In genomic region chr4:128516568-128516967, GRCh38 we compare ENCODE assay signal across 10 cellular contexts.
DNase-seq lines count a peak whose midpoint lies in the region; ATAC-seq and TF ChIP-seq lines count a peak whose summit lies in the region.
"Had no signal": no experiment of that assay in that cellular context is flagged by ENCODE, and none has a peak within 500 bp of the region (broad histone marks: within the 10 kb centered on the region; RNA-seq: fewer than 3 reads in every experiment).

No MANE protein-coding gene starts in this region.

- H3K9me3 ChIP-seq in AG04450 (ENCODE audit: control insufficient read depth, insufficient read depth, low read length): no peaks in the 10 kb centered on the region
- no peaks in the 10 kb centered on the region for H3K9me3 ChIP-seq in upper lobe of right lung
- H3K9me3 ChIP-seq in CD4-positive, alpha-beta memory T cell (ENCODE audit: control insufficient read depth in 1 of 2, low read length in 2 of 2): no peaks in the 10 kb centered on the region

- no peak overlapping the region for H3K4me3 Mint-ChIP-seq in CD4-positive, alpha-beta memory T cell

- H3K4me3 ChIP-seq in AG04450 (ENCODE audit: low read depth, low read length) (no peak overlapping the region), upper lobe of right lung (no peak overlapping the region)
- no peak overlapping the region for H3K4me3 ChIP-seq in CD4-positive, alpha-beta memory T cell (ENCODE audit: low read length in 2 of 2)
- H3K4me3 ChIP-seq: cardiac muscle cell had no signal

- TF ChIP-seq CTCF in AG04450 (IDR thresholded peaks at IDR 0.05; ENCODE audit: low read depth, low read length): no peak
- TF ChIP-seq CTCF in upper lobe of right lung (IDR thresholded peaks at IDR 0.05): no peak

- H3K27ac ChIP-seq in AG04450 (ENCODE audit: low read depth, low read length) (peak overlapping the region; percentile 92), upper lobe of right lung (no peak overlapping the region)
- no peak overlapping the region for H3K27ac ChIP-seq in CD4-positive, alpha-beta memory T cell (ENCODE audit: low read depth, low read length)
- H3K27ac ChIP-seq: cardiac muscle cell had no signal

- DNase-seq in AG04450 (ENCODE audit: low read depth, low spot score) (peak; percentile 85), upper lobe of right lung (no peak), NOMO-1 treated with DMSO at 0.1 percent for 48 hours (lab: John Stamatoyannopoulos, UW; ENCODE audit: unreplicated experiment) (no peak)
- DNase-seq in CD4-positive, alpha-beta memory T cell: no peak
- DNase-seq: C1 segment of cervical spinal cord had no signal

- H3K27me3 Mint-ChIP-seq in CD4-positive, alpha-beta memory T cell: peaks cover 0 to 7% of the 10 kb centered on the region in 2 donors

- H3K27ac Mint-ChIP-seq in CD4-positive, alpha-beta memory T cell: no peak overlapping the region

- intact Hi-C loops in upper lobe of right lung (cut with DNase I): no loop called here
- intact Hi-C loops in CD4-positive, alpha-beta memory T cell (cut with micrococcal nuclease): no loop called here

- no peaks in the 10 kb centered on the region for H3K36me3 Mint-ChIP-seq in CD4-positive, alpha-beta memory T cell

- H3K4me1 ChIP-seq in upper lobe of right lung: peaks cover 12% of the 10 kb centered on the region
- H3K4me1 ChIP-seq in CD4-positive, alpha-beta memory T cell (ENCODE audit: insufficient read depth, low read length): no peaks in the 10 kb centered on the region

- no peaks in the 10 kb centered on the region for H3K9me3 Mint-ChIP-seq in CD4-positive, alpha-beta memory T cell

- ATAC-seq in GM19035 (IDR thresholded peaks at IDR 0.05; ENCODE audit: unreplicated experiment) (peak; percentile 58), HG03039 (IDR thresholded peaks at IDR 0.05; ENCODE audit: unreplicated experiment) (peak; percentile 31), SK-N-SH treated with all-trans-retinoic acid at 6 μM for 48 hours (peak; percentile 47), upper lobe of right lung (no peak)
- no peak for ATAC-seq in activated CD4-positive, CD25-positive, alpha-beta regulatory T cell treated with anti-CD3 and anti-CD28 coated beads, Interleukin-2, amount 50 U/mL, for 24 hours

- CTCF ChIA-PET in AG04450 (lab: Charles Lee): interaction anchor here (1.1 to 2.4 kb wide), 3 partner anchors 37 to 62 kb away, joined by 3 to 11 read pairs (median 3); no protein-coding TSS in a partner anchor
- CTCF ChIA-PET in CD4-positive, alpha-beta memory T cell (lab: Charles Lee; ENCODE audit: partially characterized antibody): no interaction called here

- H3K36me3 ChIP-seq in upper lobe of right lung: no peaks in the 10 kb centered on the region
- no peaks in the 10 kb centered on the region for H3K36me3 ChIP-seq in CD4-positive, alpha-beta memory T cell (ENCODE audit: insufficient read depth, low read length)
- H3K36me3 ChIP-seq: cardiac muscle cell had no signal

- H3K27me3 ChIP-seq in AG04450 (ENCODE audit: control insufficient read depth, insufficient read depth, low read length) (no peaks in the 10 kb centered on the region), upper lobe of right lung (no peaks in the 10 kb centered on the region)
- no peaks in the 10 kb centered on the region for H3K27me3 ChIP-seq in CD4-positive, alpha-beta memory T cell (ENCODE audit: insufficient read depth, low read length)
- H3K27me3 ChIP-seq: cardiac muscle cell had no signal

- POLR2A ChIA-PET in AG04450 (lab: Yijun Ruan, JAX): interaction anchor here (1.0 to 2.2 kb wide), 6 partner anchors 13 to 293 kb away, joined by 3 to 19 read pairs (median 6); partner anchors contain the start of gene JADE1
- POLR2A ChIA-PET in CD4-positive, alpha-beta memory T cell (lab: Charles Lee; ENCODE audit: partially characterized antibody): no interaction called here

- H3K4me1 Mint-ChIP-seq in CD4-positive, alpha-beta memory T cell: peaks cover 7 to 21% (median 14%) of the 10 kb centered on the region in 4 donors

TF ChIP-seq in SK-N-SH treated with all-trans-retinoic acid at 6 μM for 48 hours, 23 proteins besides CTCF, POLR2A, EP300 and RAD21:
- no peak for TF ChIP-seq RARB (CRISPR knock-in tag; IDR thresholded peaks at IDR 0.05)
- TF ChIP-seq TSHZ2 (CRISPR knock-in tag; IDR thresholded peaks at IDR 0.05): no peak
- TF ChIP-seq ZC3H10 (CRISPR knock-in tag; IDR thresholded peaks at IDR 0.05): no peak
- no peak for TF ChIP-seq ZNF70 (CRISPR knock-in tag; IDR thresholded peaks at IDR 0.05)
- TF ChIP-seq CSRNP3 (CRISPR knock-in tag; IDR thresholded peaks at IDR 0.05): no peak
- TF ChIP-seq ZNF565 (CRISPR knock-in tag; conservative IDR thresholded peaks at IDR 0.05; ENCODE audit: low read depth): no peak
- no peak for TF ChIP-seq POU6F1 (CRISPR knock-in tag; IDR thresholded peaks at IDR 0.05; ENCODE audit: borderline replicate concordance, low read depth)
- no peak for TF ChIP-seq GLIS3 (CRISPR knock-in tag; IDR thresholded peaks at IDR 0.05)

Comparison
In these comparisons a context has a peak if more than half of its experiments do, and no peak if none do; other contexts are left out.
1. ATAC-seq: peak in GM19035 (single experiment), HG03039 (single experiment) and SK-N-SH treated with all-trans-retinoic acid at 6 μM for 48 hours (single experiment); none in upper lobe of right lung (single experiment) and activated CD4-positive, CD25-positive, alpha-beta regulatory T cell treated with anti-CD3 and anti-CD28 coated beads, Interleukin-2, amount 50 U/mL, for 24 hours (0 of 2).